ENCODE assay signal across 8 cellular contexts in genomic region chr20:11671015-11671511, GRCh38.
"Had no signal": no experiment of that assay in that cellular context is flagged by ENCODE, and none has a peak within 500 bp of the region (broad histone marks: within the 10 kb centered on the region; RNA-seq: fewer than 3 reads in every experiment).

No MANE protein-coding gene starts in this region.

- H3K4me1 ChIP-seq: HAP-1 had no signal

- H3K4me3 ChIP-seq: GM23248, HAP-1 had no signal

- H3K36me3 ChIP-seq: HAP-1 had no signal

- DNase-seq: GM23248, GOT3, H7, HFFc6, KBM-7 had no signal

- H3K27ac ChIP-seq: GM23248, HL-60 had no signal

- H3K9ac ChIP-seq: GM23248 had no signal

- ATAC-seq: HCT116 had no signal

- H2AFZ ChIP-seq: GM23248 had no signal

- H3K9me3 ChIP-seq: HAP-1 had no signal
